In genomic region chr1:85707990-85708825, GRCh38 we compare ENCODE assay signal across 8 cellular contexts. TPM values are rescaled to one million over a fixed set of nuclear protein-coding genes. Genes with fewer than 3 reads are reported as not detected.
DNase-seq lines count a peak whose midpoint lies in the region; ATAC-seq and TF ChIP-seq lines count a peak whose summit lies in the region.

ZNHIT6 (minus strand) TSS chr1:85708433; CDS start chr1:85708284, 149 bp downstream.

- H3K4me3 Mint-ChIP-seq in WTC11: no peak within 1 kb of the TSS

- ATAC-seq in HG03175 (IDR thresholded peaks at IDR 0.05; ENCODE audit: unreplicated experiment) (peak; percentile 93), WTC11 (peak; percentile 88)

- no peak within 1 kb of the TSS for H3K27ac Mint-ChIP-seq in WTC11

- TF ChIP-seq CTCF in AG10803 (conservative IDR thresholded peaks at IDR 0.05; ENCODE audit: low read length) (peak; percentile 52), WTC11 (IDR thresholded peaks at IDR 0.05) (no peak), spleen (IDR thresholded peaks at IDR 0.05 in 8 of 11, conservative IDR thresholded peaks at IDR 0.05 in 3 of 11) (peak in 8 of 11 experiments; percentile 31 to 70 (median 50))

- CTCF ChIA-PET in WTC11 (lab: Charles Lee): interaction anchor here (0.6 to 1.4 kb wide), 25 partner anchors 9 to 449 kb away, joined by 3 to 11 read pairs (median 4); partner anchors contain the start of genes BCL10, C1orf52 and CCN1

- H3K9me3 Mint-ChIP-seq in WTC11: peaks cover 4% of the 10 kb centered on the region; the same call in 1 of the 2 replicates

- POLR2A ChIA-PET in WTC11 (lab: Charles Lee): interaction anchor here (0.6 to 1.0 kb wide), 4 partner anchors 107 to 1188 kb away, joined by 3 to 6 read pairs (median 4); partner anchors contain the start of gene BCL10

- H3K4me1 Mint-ChIP-seq in WTC11: no peaks in the 10 kb centered on the region

- intact Hi-C loops in spleen (cut with DNase I; ENCODE audit: low total_unique reads): no loop called here

- peak within 1 kb of the TSS; percentile 70 to 89 (median 86) for H3K27ac ChIP-seq in spleen

- DNase-seq in AG10803 (ENCODE audit: low read depth): peak; percentile 98
- DNase-seq in NCI-H2227 treated with DMSO at 0.1 percent for 48 hours (lab: John Stamatoyannopoulos, UW): peak; percentile 90
- peak; percentile 89 for DNase-seq in WTC11 (ENCODE audit: low spot score)
- peak; percentile 90 for DNase-seq in central memory CD4-positive, alpha-beta T cell
- DNase-seq in inferior parietal cortex (ENCODE audit: extremely low spot score): peak; percentile 93
- peak; percentile 96 for DNase-seq in spleen

- peaks cover 0 to 30% (median 16%) of the 10 kb centered on the region in 6 donors for H3K36me3 ChIP-seq in spleen

- H3K4me3 ChIP-seq in AG10803 (ENCODE audit: low read length) (peak within 1 kb of the TSS; percentile 97), spleen (peak within 1 kb of the TSS; percentile 53 to 80 (median 73))

- TF ChIP-seq POLR2A in GM18951 (IDR thresholded peaks at IDR 0.05; ENCODE audit: extremely low read depth, insufficient read depth, insufficient read length) (peak; percentile 76), spleen (IDR thresholded peaks at IDR 0.05) (peak in 1 of 3 donors; percentile 51)

- in situ Hi-C loops in GM18951 (cut with MboI; ENCODE audit: low sequenced_read_pairs, unreplicated experiment): no loop called here

- peaks cover 0 to 4% (median 0%) of the 10 kb centered on the region in 7 donors for H3K27me3 ChIP-seq in spleen (replicated peaks in 1 of 7)

- H3K9me3 ChIP-seq in spleen: no peaks in the 10 kb centered on the region

- H3K36me3 Mint-ChIP-seq in WTC11: peaks cover 24% of the 10 kb centered on the region

- H3K27me3 Mint-ChIP-seq in WTC11 (ENCODE audit: low read depth): no peaks in the 10 kb centered on the region; the same call in 1 of the 2 replicates

- WGBS in spleen, 5 donors: 2 to 3% (median 2%) methylated on average over 20 to 35 of the region's 35 CpGs

- peaks cover 8 to 43% (median 28%) of the 10 kb centered on the region in 6 donors for H3K4me1 ChIP-seq in spleen

TF ChIP-seq in WTC11, 78 proteins besides CTCF, POLR2A, EP300 and RAD21 (continues in another document):
- no peak for TF ChIP-seq ELF4 (CRISPR knock-in tag; IDR thresholded peaks at IDR 0.05; ENCODE audit: low read depth)
- TF ChIP-seq FOXP4 (CRISPR knock-in tag; IDR thresholded peaks at IDR 0.05): no peak
- peak; percentile 76; the same call in 1 of the 2 replicates for TF ChIP-seq TEAD1 (CRISPR knock-in tag; IDR thresholded peaks at IDR 0.05)
- peak; percentile 91 for TF ChIP-seq MAX (CRISPR knock-in tag; IDR thresholded peaks at IDR 0.05)
- peak; percentile 4; the same call in 1 of the 2 replicates for TF ChIP-seq ZNF423 (CRISPR knock-in tag; IDR thresholded peaks at IDR 0.05)
- TF ChIP-seq GABPB1 (CRISPR knock-in tag; IDR thresholded peaks at IDR 0.05): peak; percentile 64
- TF ChIP-seq PRDM15 (CRISPR knock-in tag; IDR thresholded peaks at IDR 0.05): 0 out of 2 replicates have a peak, but pooled peaks have one; percentile 8
- TF ChIP-seq USF2 (CRISPR knock-in tag; IDR thresholded peaks at IDR 0.05): peak; percentile 41; the same call in 1 of the 2 replicates
- TF ChIP-seq ETV6 (CRISPR knock-in tag; IDR thresholded peaks at IDR 0.05): peak; percentile 37; the same call in 1 of the 2 replicates
- TF ChIP-seq FOXK1 (CRISPR knock-in tag; IDR thresholded peaks at IDR 0.05): peak; percentile 68
- TF ChIP-seq FOXP1 (CRISPR knock-in tag; IDR thresholded peaks at IDR 0.05; ENCODE audit: borderline replicate concordance): peak; percentile 72; the same call in 1 of the 2 replicates
- peak; percentile 49; the same call in 1 of the 2 replicates for TF ChIP-seq USF1 (CRISPR knock-in tag; IDR thresholded peaks at IDR 0.05)

RNA-seq across cellular contexts. Expression of gene ZNHIT6, which starts in this region (rescaled TPM):
- total RNA-seq in WTC11 (2021): 14.3 to 16.4 TPM (median 15.9 TPM) in 3 replicates
- 10 to 100 TPM in 5 of 7 donors, 1 to 10 TPM in 2; 9.0 to 17.2 (median 15.2) TPM for total RNA-seq in spleen
- 10 to 100 TPM in 1 of 3 donors, 1 to 10 TPM in 2; 6.2 to 10.0 (median 7.7) TPM for polyA plus RNA-seq in spleen

Comparison
In these comparisons a context has a peak if more than half of its experiments do, and no peak if none do; other contexts are left out.
1. Peak in every context shown above with its lines: DNase-seq, ATAC-seq, H3K4me3 ChIP-seq and H3K27ac ChIP-seq.